Comparison of ENCODE assay signal across 1 cellular context in genomic region chr11:75719089-75719638, GRCh38.
TF ChIP-seq lines count a peak whose summit lies in the region.

No MANE protein-coding gene starts in this region.

TF ChIP-seq in GM12878, 131 proteins besides CTCF, POLR2A, EP300 and RAD21:
- TF ChIP-seq EZH2 (IDR thresholded peaks at IDR 0.05; ENCODE audit: borderline replicate concordance, control insufficient read depth, low read depth, low read length) (no peak), BACH1 (IDR thresholded peaks at IDR 0.05; ENCODE audit: borderline replicate concordance) (no peak), ESRRA (IDR thresholded peaks at IDR 0.05; ENCODE audit: low read length) (no peak), YY1 (IDR thresholded peaks at IDR 0.05; ENCODE audit: low read depth, low read length) (0 out of 2 replicates have a peak, but pooled peaks have one; percentile 2), ZBED1 (IDR thresholded peaks at IDR 0.05; ENCODE audit: borderline replicate concordance) (no peak)
